In the genomic region with DNA sequence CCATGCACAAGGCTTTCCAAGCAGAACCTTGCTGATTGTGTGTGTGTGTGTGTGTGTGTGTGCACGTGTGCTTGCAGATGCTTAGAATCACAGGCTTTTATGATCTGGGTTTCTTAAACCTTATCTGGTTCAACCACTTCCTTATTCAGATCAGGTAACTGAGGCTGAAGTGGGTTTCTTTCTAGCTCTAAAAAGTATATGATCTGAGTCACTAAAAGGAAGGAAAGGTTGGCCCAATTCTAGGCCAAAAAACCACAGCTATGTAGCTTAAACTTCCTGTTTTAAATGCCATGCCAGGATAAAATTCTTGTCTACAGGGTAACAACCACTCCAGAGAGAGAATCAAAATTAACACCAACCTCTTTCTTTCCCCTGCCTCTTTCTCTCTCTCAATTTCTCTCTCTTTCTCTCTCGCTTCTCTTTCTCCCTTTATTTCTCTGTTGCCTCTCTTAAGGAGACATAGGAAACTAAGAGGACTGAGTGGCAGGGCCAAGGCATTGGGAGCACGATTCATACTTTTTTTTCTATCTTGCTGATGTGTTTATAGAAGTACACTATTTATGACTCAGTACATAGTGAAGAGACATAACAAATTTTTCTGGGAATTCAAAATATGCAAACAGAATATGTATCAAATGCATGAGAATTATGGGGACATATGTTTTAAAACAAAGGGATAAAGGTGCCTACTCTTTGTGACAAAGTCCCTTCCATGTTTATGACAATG, we compare ENCODE assay signal across 10 cellular contexts.
DNase-seq lines count a peak whose midpoint lies in the region; ATAC-seq and TF ChIP-seq lines count a peak whose summit lies in the region.
"Had no signal": no experiment of that assay in that cellular context is flagged by ENCODE, and none has a peak within 500 bp of the region (broad histone marks: within the 10 kb centered on the region; RNA-seq: fewer than 3 reads in every experiment).

No MANE protein-coding gene starts in this region.

- peak overlapping the region; percentile 18 for H3K4me3 Mint-ChIP-seq in activated naive CD8-positive, alpha-beta T cell
- no peak overlapping the region for H3K4me3 Mint-ChIP-seq in progenitor cell of endocrine pancreas (ENCODE audit: low read depth)

- no peak for ATAC-seq in HG03432 (IDR thresholded peaks at IDR 0.05; ENCODE audit: unreplicated experiment)

- H3K9me3 Mint-ChIP-seq in activated naive CD8-positive, alpha-beta T cell (ENCODE audit: low read depth), result peaks cover 5% of the 10 kb centered on the region
- H3K9me3 Mint-ChIP-seq in progenitor cell of endocrine pancreas (ENCODE audit: low read depth), result peaks cover 11% of the 10 kb centered on the region

- in situ Hi-C loops in GM13976 (cut with MboI; ENCODE audit: low sequenced_read_pairs, unreplicated experiment), result no loop called here

- peaks cover 13% of the 10 kb centered on the region for H3K4me1 Mint-ChIP-seq in activated naive CD8-positive, alpha-beta T cell (ENCODE audit: low read depth)
- H3K4me1 Mint-ChIP-seq in progenitor cell of endocrine pancreas (ENCODE audit: low read depth), result no peaks in the 10 kb centered on the region

- H3K36me3 Mint-ChIP-seq in activated naive CD8-positive, alpha-beta T cell, result peaks cover 4% of the 10 kb centered on the region
- no peaks in the 10 kb centered on the region for H3K36me3 Mint-ChIP-seq in progenitor cell of endocrine pancreas (ENCODE audit: insufficient read depth)

- peak; percentile 88 for DNase-seq in GF-D8 (lab: John Stamatoyannopoulos, UW)
- DNase-seq in MV-4-11 (lab: John Stamatoyannopoulos, UW), result peak; percentile 93
- peak; percentile 38 for DNase-seq in myocyte (ENCODE audit: low read depth)
- no peak for DNase-seq in NK-92 treated with Interleukin-12 subunit alpha and Interleukin-12 subunit beta, amount 100 ng/mL, for 24 hours (lab: John Stamatoyannopoulos, UW)
- DNase-seq in progenitor cell of endocrine pancreas (ENCODE audit: low spot score, unreplicated experiment), result no peak
- DNase-seq in GM13976 (ENCODE audit: low spot score), result no peak
- DNase-seq: NCI-H2171 treated with DMSO at 0.1 percent for 48 hours, thyroid gland had no signal

- no peak for TF ChIP-seq CTCF in progenitor cell of endocrine pancreas (IDR thresholded peaks at IDR 0.05; ENCODE audit: unreplicated experiment)
- TF ChIP-seq CTCF in GM13976 (IDR thresholded peaks at IDR 0.05; ENCODE audit: borderline replicate concordance, control extremely low read depth, extremely low read depth, insufficient read depth, missing control alignments), result no peak

- H3K27me3 Mint-ChIP-seq in activated naive CD8-positive, alpha-beta T cell, result peaks cover 9% of the 10 kb centered on the region
- no peaks in the 10 kb centered on the region for H3K27me3 Mint-ChIP-seq in progenitor cell of endocrine pancreas

- H3K27ac Mint-ChIP-seq in activated naive CD8-positive, alpha-beta T cell, result no peak overlapping the region
- no peak overlapping the region for H3K27ac Mint-ChIP-seq in progenitor cell of endocrine pancreas

Comparison
In these comparisons a context has a peak if more than half of its experiments do, and no peak if none do; other contexts are left out.
1. DNase-seq: peak in GF-D8 (single experiment), MV-4-11 (single experiment) and myocyte (single experiment); none in NK-92 treated with Interleukin-12 subunit alpha and Interleukin-12 subunit beta, amount 100 ng/mL, for 24 hours (single experiment), progenitor cell of endocrine pancreas (single experiment) and GM13976 (single experiment).